19 cellular contexts compared by ENCODE assay signal in genomic region chr10:98376485-98376884, GRCh38. TPM values are rescaled to one million over a fixed set of nuclear protein-coding genes. Genes with fewer than 3 reads are reported as not detected.
DNase-seq lines count a peak whose midpoint lies in the region; TF ChIP-seq lines count a peak whose summit lies in the region.
"Had no signal": no experiment of that assay in that cellular context is flagged by ENCODE, and none has a peak within 500 bp of the region (broad histone marks: within the 10 kb centered on the region; RNA-seq: fewer than 3 reads in every experiment).

No MANE protein-coding gene starts in this region.

- H3K27me3 ChIP-seq in smooth muscle cell (ENCODE audit: low read depth) = no peaks in the 10 kb centered on the region
- H3K27me3 ChIP-seq: colonic mucosa, vagina had no signal

- peak overlapping the region; percentile 6 for H3K4me2 ChIP-seq in smooth muscle cell

- no peaks in the 10 kb centered on the region for H4K20me1 ChIP-seq in smooth muscle cell (ENCODE audit: low read depth)

- H3K27ac ChIP-seq in smooth muscle cell (ENCODE audit: low read depth) (no peak overlapping the region), substantia nigra (ENCODE audit: low read depth, low read length, poor library complexity, severe bottlenecking) (no peak overlapping the region)
- H3K27ac ChIP-seq: colonic mucosa, heart right ventricle, vagina had no signal

- no peaks in the 10 kb centered on the region for H3K4me1 Mint-ChIP-seq in activated naive CD8-positive, alpha-beta T cell treated with anti-CD3 and anti-CD28 coated beads for 36 hours
- H3K4me1 Mint-ChIP-seq in activated CD4-positive, alpha-beta memory T cell treated with anti-CD3 and anti-CD28 coated beads for 36 hours (ENCODE audit: low read depth) = no peaks in the 10 kb centered on the region
- H3K4me1 Mint-ChIP-seq: T-cell had no signal

- WGBS in smooth muscle cell (ENCODE audit: low lambda C conversion rate) = 64% methylated on average over 1 of the region's 1 CpG

- no peak overlapping the region for H3K27ac Mint-ChIP-seq in activated naive CD8-positive, alpha-beta T cell treated with anti-CD3 and anti-CD28 coated beads for 36 hours
- H3K27ac Mint-ChIP-seq in activated CD4-positive, alpha-beta memory T cell treated with anti-CD3 and anti-CD28 coated beads for 36 hours = no peak overlapping the region
- H3K27ac Mint-ChIP-seq: H9; stimulated activated naive CD8-positive, alpha-beta T cell treated with anti-CD3 and anti-CD28 coated beads, Interleukin-15, Interleukin-2, amounts not matched to agents 100 ng/mL and 50 ng/mL, for 24 hours; T-cell; WTC11 had no signal

- no peaks in the 10 kb centered on the region for H3K9me3 ChIP-seq in smooth muscle cell (replicated peaks; ENCODE audit: low read depth)
- H3K9me3 ChIP-seq: colonic mucosa, vagina had no signal

- H3K79me2 ChIP-seq in smooth muscle cell (ENCODE audit: low read depth) = no peaks in the 10 kb centered on the region

- DNase-seq in NCI-H748 (lab: John Stamatoyannopoulos, UW; ENCODE audit: unreplicated experiment) = peak; percentile 9
- DNase-seq in NCI-H748 treated with DMSO at 0.1 percent for 48 hours (lab: John Stamatoyannopoulos, UW) = no peak
- DNase-seq in NCI-H2196 (lab: John Stamatoyannopoulos, UW; ENCODE audit: unreplicated experiment) = peak; percentile 33
- peak; percentile 38 for DNase-seq in fibroblast of mammary gland (ENCODE audit: low read depth)
- DNase-seq in smooth muscle cell (lab: John Stamatoyannopoulos, UW; ENCODE audit: unreplicated experiment) = no peak
- DNase-seq in activated naive CD8-positive, alpha-beta T cell treated with anti-CD3 and anti-CD28 coated beads for 36 hours = no peak
- no peak for DNase-seq in activated CD4-positive, alpha-beta memory T cell treated with anti-CD3 and anti-CD28 coated beads for 36 hours
- DNase-seq in substantia nigra (lab: John Stamatoyannopoulos, UW) = no peak
- DNase-seq: activated CD8-positive, alpha-beta memory T cell treated with anti-CD3 and anti-CD28 coated beads for 24 hours; colonic mucosa; COR-L47; H9; heart right ventricle; NCI-H1092 treated with DMSO at 0.1 percent for 48 hours; NK-92 treated with Interleukin-12 subunit alpha and Interleukin-12 subunit beta, amount 100 ng/mL, for 24 hours; T-cell had no signal

- TF ChIP-seq CTCF in fibroblast of mammary gland (conservative IDR thresholded peaks at IDR 0.05; ENCODE audit: control insufficient read depth, insufficient read depth, low read depth, low read length) (no peak), smooth muscle cell (IDR thresholded peaks at IDR 0.05; ENCODE audit: borderline replicate concordance, insufficient read depth, poor library complexity, severe bottlenecking) (no peak)

- H3F3A ChIP-seq in smooth muscle cell (ENCODE audit: low read depth) = peaks cover 27% of the 10 kb centered on the region

- no peak overlapping the region for H3K9ac ChIP-seq in smooth muscle cell (ENCODE audit: low read depth)

- H3K9me3 Mint-ChIP-seq in activated naive CD8-positive, alpha-beta T cell treated with anti-CD3 and anti-CD28 coated beads for 36 hours = peaks cover 5% of the 10 kb centered on the region
- peaks cover 4% of the 10 kb centered on the region for H3K9me3 Mint-ChIP-seq in activated CD4-positive, alpha-beta memory T cell treated with anti-CD3 and anti-CD28 coated beads for 36 hours
- H3K9me3 Mint-ChIP-seq: stimulated activated naive CD8-positive, alpha-beta T cell treated with anti-CD3 and anti-CD28 coated beads, Interleukin-15, Interleukin-2, amounts not matched to agents 100 ng/mL and 50 ng/mL, for 24 hours; T-cell had no signal

- CTCF ChIA-PET in activated CD4-positive, alpha-beta memory T cell treated with anti-CD3 and anti-CD28 coated beads for 36 hours (lab: Charles Lee) = no interaction called here

- H3K4me1 ChIP-seq in smooth muscle cell (ENCODE audit: low read depth) = peaks cover 16% of the 10 kb centered on the region
- H3K4me1 ChIP-seq: colonic mucosa, vagina had no signal

- POLR2A ChIA-PET in activated CD4-positive, alpha-beta memory T cell treated with anti-CD3 and anti-CD28 coated beads for 36 hours (lab: Charles Lee) = no interaction called here

- H3K4me3 Mint-ChIP-seq in activated naive CD8-positive, alpha-beta T cell treated with anti-CD3 and anti-CD28 coated beads for 36 hours = no peak overlapping the region
- no peak overlapping the region for H3K4me3 Mint-ChIP-seq in activated CD4-positive, alpha-beta memory T cell treated with anti-CD3 and anti-CD28 coated beads for 36 hours
- H3K4me3 Mint-ChIP-seq: H9; stimulated activated naive CD8-positive, alpha-beta T cell treated with anti-CD3 and anti-CD28 coated beads, Interleukin-15, Interleukin-2, amounts not matched to agents 100 ng/mL and 50 ng/mL, for 24 hours; T-cell; WTC11 had no signal

- H3K36me3 Mint-ChIP-seq in activated naive CD8-positive, alpha-beta T cell treated with anti-CD3 and anti-CD28 coated beads for 36 hours = peaks cover 2% of the 10 kb centered on the region
- no peaks in the 10 kb centered on the region for H3K36me3 Mint-ChIP-seq in activated CD4-positive, alpha-beta memory T cell treated with anti-CD3 and anti-CD28 coated beads for 36 hours

- intact Hi-C loops in activated CD4-positive, alpha-beta memory T cell treated with anti-CD3 and anti-CD28 coated beads for 36 hours (cut with micrococcal nuclease) = no loop called here

- H3K4me3 ChIP-seq in fibroblast of mammary gland (ENCODE audit: control insufficient read depth, low read depth, low read length) (no peak overlapping the region), smooth muscle cell (no peak overlapping the region)
- H3K4me3 ChIP-seq: colonic mucosa, heart right ventricle, vagina had no signal

- no peak overlapping the region for H2AFZ ChIP-seq in smooth muscle cell (ENCODE audit: low read depth)

- peaks cover 3% of the 10 kb centered on the region for H3K27me3 Mint-ChIP-seq in activated naive CD8-positive, alpha-beta T cell treated with anti-CD3 and anti-CD28 coated beads for 36 hours
- H3K27me3 Mint-ChIP-seq in activated CD4-positive, alpha-beta memory T cell treated with anti-CD3 and anti-CD28 coated beads for 36 hours = peaks cover 9% of the 10 kb centered on the region

- H3K36me3 ChIP-seq in smooth muscle cell (ENCODE audit: low read depth) = no peaks in the 10 kb centered on the region
- H3K36me3 ChIP-seq: colonic mucosa, vagina had no signal

RNA-seq across cellular contexts. Expression of gene PYROXD2, which starts 38.5 kb away (rescaled TPM):
- 3.6 and 51.9 TPM in 2 replicates for total RNA-seq in smooth muscle cell
- polyA plus RNA-seq in smooth muscle cell = 6.1 and 7.9 TPM in 2 replicates
- total RNA-seq in activated naive CD8-positive, alpha-beta T cell treated with anti-CD3 and anti-CD28 coated beads for 36 hours = 1 to 10 TPM; 2.8 to 3.9 TPM
- 1 to 10 TPM; 4.7 to 5.3 TPM for total RNA-seq in activated CD4-positive, alpha-beta memory T cell treated with anti-CD3 and anti-CD28 coated beads for 36 hours

Comparison
In these comparisons a context has a peak if more than half of its experiments do, and no peak if none do; other contexts are left out.
1. DNase-seq: peak in NCI-H748 (single experiment), NCI-H2196 (single experiment) and fibroblast of mammary gland (single experiment); none in NCI-H748 treated with DMSO at 0.1 percent for 48 hours (single experiment), smooth muscle cell (single experiment), activated naive CD8-positive, alpha-beta T cell treated with anti-CD3 and anti-CD28 coated beads for 36 hours (single experiment), activated CD4-positive, alpha-beta memory T cell treated with anti-CD3 and anti-CD28 coated beads for 36 hours (single experiment) and substantia nigra (0 of 49).